15 cellular contexts compared by ENCODE assay signal in genomic region chr3:18245721-18246120, GRCh38.
DNase-seq lines count a peak whose midpoint lies in the region; ATAC-seq and TF ChIP-seq lines count a peak whose summit lies in the region.
"Had no signal": no experiment of that assay in that cellular context is flagged by ENCODE, and none has a peak within 500 bp of the region (broad histone marks: within the 10 kb centered on the region; RNA-seq: fewer than 3 reads in every experiment).

No MANE protein-coding gene starts in this region.

- TF ChIP-seq CTCF in GM10266 (IDR thresholded peaks at IDR 0.05; ENCODE audit: control insufficient read depth, insufficient read depth, low read depth, missing control alignments) (no peak), prostate gland (IDR thresholded peaks at IDR 0.05) (no peak)

- H3K4me3 Mint-ChIP-seq in stimulated activated naive CD8-positive, alpha-beta T cell treated with anti-CD3 and anti-CD28 coated beads, Interleukin-15, amount 100 ng/mL, for 72 hours = no peak overlapping the region
- H3K4me3 Mint-ChIP-seq: activated CD8-positive, alpha-beta T cell treated with anti-CD3 and anti-CD28 coated beads for 36 hours had no signal

- H3K9me3 Mint-ChIP-seq in stimulated activated naive CD8-positive, alpha-beta T cell treated with anti-CD3 and anti-CD28 coated beads, Interleukin-15, amount 100 ng/mL, for 72 hours = peaks cover 0 to 4% of the 10 kb centered on the region in 2 donors
- H3K9me3 Mint-ChIP-seq: activated CD8-positive, alpha-beta T cell treated with anti-CD3 and anti-CD28 coated beads for 36 hours; CD14-positive monocyte had no signal

- no peak overlapping the region for H3K27ac ChIP-seq in prostate gland

- H3K4me3 ChIP-seq in prostate gland = no peak overlapping the region

- peaks cover 9% of the 10 kb centered on the region for H3K4me1 Mint-ChIP-seq in stimulated activated naive CD8-positive, alpha-beta T cell treated with anti-CD3 and anti-CD28 coated beads, Interleukin-15, amount 100 ng/mL, for 72 hours

- ATAC-seq in stimulated activated naive CD8-positive, alpha-beta T cell treated with anti-CD3 and anti-CD28 coated beads, Interleukin-15, amount 100 ng/mL, for 72 hours = peak; percentile 94
- ATAC-seq in stimulated activated naive CD8-positive, alpha-beta T cell treated with anti-CD3 and anti-CD28 coated beads, Interleukin-15, Interleukin-2, amounts not matched to agents 100 U/mL and 50 U/mL, for 24 hours = no peak
- ATAC-seq in HG02870 (IDR thresholded peaks at IDR 0.05; ENCODE audit: unreplicated experiment) (peak; percentile 53), HG03571 (IDR thresholded peaks at IDR 0.05; ENCODE audit: unreplicated experiment) (peak; percentile 71), GM19395 (IDR thresholded peaks at IDR 0.05; ENCODE audit: unreplicated experiment) (no peak)
- ATAC-seq: activated CD8-positive, alpha-beta T cell treated with anti-CD3 and anti-CD28 coated beads for 36 hours had no signal

- intact Hi-C loops in prostate gland (cut with DNase I) = no loop called here

- no peaks in the 10 kb centered on the region for H3K36me3 ChIP-seq in prostate gland

- TF ChIP-seq POLR2A in prostate gland (IDR thresholded peaks at IDR 0.05) = no peak

- peaks cover 4% of the 10 kb centered on the region for H3K27me3 Mint-ChIP-seq in stimulated activated naive CD8-positive, alpha-beta T cell treated with anti-CD3 and anti-CD28 coated beads, Interleukin-15, amount 100 ng/mL, for 72 hours
- H3K27me3 Mint-ChIP-seq: activated CD8-positive, alpha-beta T cell treated with anti-CD3 and anti-CD28 coated beads for 36 hours had no signal

- H3K27me3 ChIP-seq in prostate gland (replicated peaks; ENCODE audit: insufficient read depth) = no peaks in the 10 kb centered on the region

- no peaks in the 10 kb centered on the region for H3K9me3 ChIP-seq in prostate gland

- no peak overlapping the region for H3K27ac Mint-ChIP-seq in stimulated activated naive CD8-positive, alpha-beta T cell treated with anti-CD3 and anti-CD28 coated beads, Interleukin-15, amount 100 ng/mL, for 72 hours
- H3K27ac Mint-ChIP-seq: activated CD8-positive, alpha-beta T cell treated with anti-CD3 and anti-CD28 coated beads for 36 hours had no signal

- no peaks in the 10 kb centered on the region for H3K4me1 ChIP-seq in prostate gland (replicated peaks)

- WGBS in prostate gland = 90% methylated on average over 4 of the region's 4 CpGs

- peak in 1 of 2 donors; percentile 21 for DNase-seq in stimulated activated naive CD8-positive, alpha-beta T cell treated with anti-CD3 and anti-CD28 coated beads, Interleukin-15, amount 100 ng/mL, for 72 hours
- DNase-seq in stimulated activated naive CD8-positive, alpha-beta T cell treated with anti-CD3 and anti-CD28 coated beads, Interleukin-15, Interleukin-2, amounts not matched to agents 100 U/mL and 50 U/mL, for 24 hours = no peak
- no peak for DNase-seq in GM10266 (ENCODE audit: extremely low spot score)
- no peak for DNase-seq in NCI-H2107 treated with DMSO at 0.1 percent for 48 hours (lab: John Stamatoyannopoulos, UW; ENCODE audit: unreplicated experiment)
- DNase-seq in prostate gland (ENCODE audit: low spot score) = no peak
- DNase-seq: activated CD8-positive, alpha-beta T cell treated with anti-CD3 and anti-CD28 coated beads for 36 hours; cerebellar nuclear complex; DMS79 treated with DMSO at 0.1 percent for 48 hours; NCI-H1048; NCI-H774; stimulated activated naive CD4-positive, alpha-beta T cell had no signal

Comparison
In these comparisons a context has a peak if more than half of its experiments do, and no peak if none do; other contexts are left out.
1. ATAC-seq: peak in stimulated activated naive CD8-positive, alpha-beta T cell treated with anti-CD3 and anti-CD28 coated beads, Interleukin-15, amount 100 ng/mL, for 72 hours (single experiment), HG02870 (single experiment) and HG03571 (single experiment); none in stimulated activated naive CD8-positive, alpha-beta T cell treated with anti-CD3 and anti-CD28 coated beads, Interleukin-15, Interleukin-2, amounts not matched to agents 100 U/mL and 50 U/mL, for 24 hours (single experiment) and GM19395 (single experiment).